8 cellular contexts compared by ENCODE assay signal in the genomic region with DNA sequence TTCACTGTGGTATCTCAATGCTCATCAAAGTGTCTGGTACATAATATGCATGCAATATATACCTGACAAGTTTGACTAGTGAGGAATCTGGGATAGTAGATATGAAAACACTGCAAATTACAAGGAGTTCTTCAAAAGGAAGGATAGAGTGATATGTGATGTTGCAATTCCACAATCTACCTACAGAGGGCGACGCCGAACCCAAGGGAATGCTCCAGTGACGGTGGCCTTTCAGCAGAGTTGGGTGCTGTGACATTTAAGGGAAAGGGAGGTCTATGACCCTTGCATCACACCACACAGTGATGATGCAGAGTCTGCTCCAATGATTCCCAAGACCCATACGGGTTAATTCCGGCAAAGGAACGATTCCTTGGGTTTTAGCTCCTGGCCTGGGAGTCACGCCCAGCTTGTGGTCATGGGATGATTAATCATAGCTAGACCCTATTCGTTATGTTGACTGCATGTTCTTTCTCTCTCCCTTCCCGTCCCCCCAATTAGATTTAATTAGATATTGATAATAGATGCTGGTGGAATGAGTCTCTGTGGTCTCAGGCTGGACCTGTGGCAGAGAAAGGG.
A peak's percentile ranks its signal among the peaks of the same experiment; 100 is the strongest.
DNase-seq lines count a peak whose midpoint lies in the region; ATAC-seq and TF ChIP-seq lines count a peak whose summit lies in the region.

No MANE protein-coding gene starts in this region.

- H3K79me2 ChIP-seq in PC-3 (ENCODE audit: low read length), result no peaks in the 10 kb centered on the region

- H3K9me3 ChIP-seq in PC-3 (ENCODE audit: low read length) (no peaks in the 10 kb centered on the region), testis (no peaks in the 10 kb centered on the region), right cardiac atrium (ENCODE audit: control insufficient read depth, low read length) (no peaks in the 10 kb centered on the region)

- intact Hi-C loops in PC-3 (cut with micrococcal nuclease) (no loop called here), testis (cut with DNase I; ENCODE audit: low total_unique reads) (no loop called here), right cardiac atrium (cut with DNase I) (no loop called here)

- TF ChIP-seq CTCF in AG09319 (IDR thresholded peaks at IDR 0.05; ENCODE audit: low read depth, low read length) (peak; percentile 34), GM12872 (IDR thresholded peaks at IDR 0.05; ENCODE audit: insufficient read depth, low read depth, low read length) (peak; percentile 87), PC-3 (conservative IDR thresholded peaks at IDR 0.05; ENCODE audit: low read depth, low read length) (peak; percentile 71), foreskin keratinocyte (conservative IDR thresholded peaks at IDR 0.05) (peak; percentile 53), testis (IDR thresholded peaks at IDR 0.05) (peak in 2 of 3 experiments; percentile 51 to 65)

- H3K36me3 ChIP-seq in PC-3 (ENCODE audit: low read depth, low read length) (no peaks in the 10 kb centered on the region), testis (ENCODE audit: low read depth, missing control alignments) (no peaks in the 10 kb centered on the region)

- H3K9me2 ChIP-seq in PC-3 (replicated peaks; ENCODE audit: low read length), result no peaks in the 10 kb centered on the region

- CTCF ChIA-PET in PC-3 (lab: Charles Lee), result no interaction called here

- H3K4me3 ChIP-seq in PC-3 (ENCODE audit: low read length) (no peak overlapping the region), testis (no peak overlapping the region), right cardiac atrium (ENCODE audit: low read length) (no peak overlapping the region)

- H4K20me1 ChIP-seq in PC-3 (ENCODE audit: low read length), result no peaks in the 10 kb centered on the region

- POLR2A ChIA-PET in PC-3 (lab: Charles Lee; ENCODE audit: unreplicated experiment), result no interaction called here

- H3K27ac ChIP-seq in PC-3 (ENCODE audit: low read length) (no peak overlapping the region), foreskin keratinocyte (no peak overlapping the region), testis (no peak overlapping the region), right cardiac atrium (ENCODE audit: low read length) (no peak overlapping the region)

- DNase-seq in AG09319 (ENCODE audit: extremely low read depth, low read depth), result no peak
- DNase-seq in PC-3, result peak; percentile 32
- DNase-seq in foreskin keratinocyte, result no peak
- peak; percentile 63 for DNase-seq in testis
- DNase-seq in GDM1 (lab: John Stamatoyannopoulos, UW), result no peak
- no peak for DNase-seq in right cardiac atrium

- H3F3A ChIP-seq in PC-3 (ENCODE audit: low read length, unreplicated experiment), result no peaks in the 10 kb centered on the region

- H3K9ac ChIP-seq in PC-3 (ENCODE audit: low read length), result no peak overlapping the region

- H3K27me3 ChIP-seq in PC-3 (ENCODE audit: low read length) (no peaks in the 10 kb centered on the region), foreskin keratinocyte (no peaks in the 10 kb centered on the region), testis (no peaks in the 10 kb centered on the region), right cardiac atrium (ENCODE audit: control insufficient read depth, insufficient read depth) (no peaks in the 10 kb centered on the region)

- 36 to 39% methylated on average over 10 of the region's 10 CpGs for WGBS in testis, 2 donors
- WGBS in right cardiac atrium, result 34% methylated on average over 10 of the region's 10 CpGs

- no peak overlapping the region for H3K4me2 ChIP-seq in PC-3 (ENCODE audit: low read length)

- no peak for TF ChIP-seq POLR2A in testis (IDR thresholded peaks at IDR 0.05)

- H3K4me1 ChIP-seq in PC-3 (ENCODE audit: insufficient read depth, low read length) (no peaks in the 10 kb centered on the region), foreskin keratinocyte (no peaks in the 10 kb centered on the region), testis (no peaks in the 10 kb centered on the region), right cardiac atrium (ENCODE audit: control insufficient read depth, insufficient read depth, low read length) (no peaks in the 10 kb centered on the region)

- BruUV-seq in PC-3 (replicated peaks; lab: Mats Ljungman, UMichigan), result no TSS peak

- ATAC-seq in PC-3 (no peak), foreskin keratinocyte (no peak), GM19324 (IDR thresholded peaks at IDR 0.05; ENCODE audit: low FRiP score, unreplicated experiment) (no peak), right cardiac atrium (no peak)

- H2AFZ ChIP-seq in PC-3 (ENCODE audit: low read length), result no peak overlapping the region

Comparison
In these comparisons a context has a peak if more than half of its experiments do, and no peak if none do; other contexts are left out.
1. DNase-seq: peak in PC-3 (single experiment) and testis (single experiment); none in AG09319 (single experiment), foreskin keratinocyte (0 of 2), GDM1 (single experiment) and right cardiac atrium (0 of 3).
2. CTCF ChIP-seq: peak in every context shown above with its lines; median percentile 87 in GM12872; 71 in PC-3; 58 in testis; 53 in foreskin keratinocyte; 34 in AG09319.